17 cellular contexts compared by ENCODE assay signal in the genomic region with DNA sequence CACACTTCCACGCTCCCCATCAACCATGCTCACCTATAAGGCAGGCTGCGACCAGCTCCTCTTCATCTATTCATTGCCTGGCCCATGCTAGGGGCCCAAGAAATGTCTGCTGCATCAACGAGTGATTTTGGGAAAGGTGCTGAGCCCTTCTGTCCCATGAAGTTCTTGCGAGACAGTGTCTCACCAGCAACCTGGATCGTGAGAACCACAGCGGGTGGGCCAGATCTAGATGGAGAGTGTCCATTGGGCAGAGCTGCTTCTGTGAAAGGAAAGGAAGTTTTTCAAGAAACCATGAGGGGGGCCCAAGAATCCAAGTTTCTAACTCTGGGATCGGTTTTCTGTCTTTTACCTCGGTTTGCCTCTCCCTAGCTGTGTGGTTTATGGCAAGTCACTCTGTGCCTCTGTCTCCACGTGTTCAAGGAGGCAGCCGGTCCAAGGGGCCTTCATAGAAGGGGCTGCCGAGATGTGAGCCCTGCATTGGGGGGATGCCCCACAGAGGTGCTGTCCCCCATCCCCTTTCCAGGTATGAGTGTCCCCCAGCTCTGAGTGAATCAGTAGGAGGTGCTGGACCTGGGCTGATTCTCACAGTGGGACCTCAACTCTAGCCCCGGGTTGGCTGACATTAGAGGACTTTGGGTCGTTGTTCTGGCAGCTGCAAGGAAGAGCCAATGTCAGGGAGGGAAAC. TPM values are rescaled to one million over a fixed set of nuclear protein-coding genes. Genes with fewer than 3 reads are reported as not detected.
"Had no signal": no experiment of that assay in that cellular context is flagged by ENCODE, and none has a peak within 500 bp of the region (broad histone marks: within the 10 kb centered on the region; RNA-seq: fewer than 3 reads in every experiment).

No MANE protein-coding gene starts in this region.

- H3K27ac ChIP-seq: dorsolateral prefrontal cortex, hepatocyte, left ventricle myocardium inferior, ovary, suprapubic skin, upper lobe of left lung, WERI-Rb-1 had no signal

- DNase-seq: activated CD4-positive, alpha-beta T cell treated with anti-CD3 and anti-CD28 coated beads for 4 hours; left ventricle myocardium inferior; nephron progenitor cell; SIG-M5; stimulated activated CD4-positive, alpha-beta T cell treated with anti-CD3 and anti-CD28 coated beads, Interleukin-2, amount 100 ng/mL, for 48 hours; stimulated activated naive CD4-positive, alpha-beta T cell; T-helper 17 cell; upper lobe of left lung; WERI-Rb-1 had no signal

- H3K9me3 ChIP-seq: left ventricle myocardium inferior, ovary, suprapubic skin, upper lobe of left lung had no signal

- H3K4me3 ChIP-seq: dorsolateral prefrontal cortex, hepatocyte, left ventricle myocardium inferior, ovary, suprapubic skin, upper lobe of left lung had no signal

- H3K27ac Mint-ChIP-seq: nephron progenitor cell, T-helper 17 cell had no signal

- H3K4me3 Mint-ChIP-seq: nephron progenitor cell, T-helper 17 cell had no signal

- ATAC-seq: esophagus mucosa, T-helper 17 cell had no signal

- H3K27me3 ChIP-seq: hepatocyte, ovary, upper lobe of left lung had no signal

- H3K36me3 ChIP-seq: left ventricle myocardium inferior, ovary, suprapubic skin, upper lobe of left lung, WERI-Rb-1 had no signal

- H3K9me3 Mint-ChIP-seq: nephron progenitor cell had no signal

- H3K4me1 ChIP-seq: left ventricle myocardium inferior, upper lobe of left lung had no signal

RNA-seq across cellular contexts. Expression of gene PADI1, which starts 8.3 kb away (rescaled TPM):
- total RNA-seq: astrocyte, hepatocyte, left ventricle myocardium inferior, skeletal muscle tissue, T-helper 17 cell, upper lobe of left lung had no signal

RNA-seq across cellular contexts. Expression of gene PADI3, which starts 52.3 kb away (rescaled TPM):
- total RNA-seq: dorsolateral prefrontal cortex, glomerular endothelial cell, hepatocyte, left ventricle myocardium inferior, ovary, skeletal muscle tissue, T-helper 17 cell, upper lobe of left lung had no signal
